In the genomic region with DNA sequence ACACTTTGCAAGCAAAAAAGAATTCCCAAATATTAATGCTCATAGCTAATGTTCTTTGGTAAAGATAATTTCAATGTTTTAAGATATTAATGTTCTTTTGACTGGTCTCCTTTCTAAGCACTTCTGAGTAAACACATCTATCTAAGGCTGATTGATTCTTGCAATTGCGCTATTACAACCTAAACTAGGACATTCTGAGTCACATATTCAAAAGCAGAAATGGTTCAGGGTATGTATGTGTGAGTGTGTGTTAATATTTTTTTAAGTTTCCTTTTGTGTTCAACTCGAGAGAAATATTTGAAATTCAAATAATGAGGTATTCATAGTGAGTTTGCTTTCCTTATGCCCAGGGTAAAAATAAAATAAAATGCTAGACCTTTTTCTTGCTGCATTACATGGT, we compare ENCODE assay signal across 1 cellular context.
TF ChIP-seq lines count a peak whose summit lies in the region.

No MANE protein-coding gene starts in this region.

TF ChIP-seq in GM23338, 12 proteins besides CTCF, POLR2A, EP300 and RAD21:
- TF ChIP-seq, protein P1, sequence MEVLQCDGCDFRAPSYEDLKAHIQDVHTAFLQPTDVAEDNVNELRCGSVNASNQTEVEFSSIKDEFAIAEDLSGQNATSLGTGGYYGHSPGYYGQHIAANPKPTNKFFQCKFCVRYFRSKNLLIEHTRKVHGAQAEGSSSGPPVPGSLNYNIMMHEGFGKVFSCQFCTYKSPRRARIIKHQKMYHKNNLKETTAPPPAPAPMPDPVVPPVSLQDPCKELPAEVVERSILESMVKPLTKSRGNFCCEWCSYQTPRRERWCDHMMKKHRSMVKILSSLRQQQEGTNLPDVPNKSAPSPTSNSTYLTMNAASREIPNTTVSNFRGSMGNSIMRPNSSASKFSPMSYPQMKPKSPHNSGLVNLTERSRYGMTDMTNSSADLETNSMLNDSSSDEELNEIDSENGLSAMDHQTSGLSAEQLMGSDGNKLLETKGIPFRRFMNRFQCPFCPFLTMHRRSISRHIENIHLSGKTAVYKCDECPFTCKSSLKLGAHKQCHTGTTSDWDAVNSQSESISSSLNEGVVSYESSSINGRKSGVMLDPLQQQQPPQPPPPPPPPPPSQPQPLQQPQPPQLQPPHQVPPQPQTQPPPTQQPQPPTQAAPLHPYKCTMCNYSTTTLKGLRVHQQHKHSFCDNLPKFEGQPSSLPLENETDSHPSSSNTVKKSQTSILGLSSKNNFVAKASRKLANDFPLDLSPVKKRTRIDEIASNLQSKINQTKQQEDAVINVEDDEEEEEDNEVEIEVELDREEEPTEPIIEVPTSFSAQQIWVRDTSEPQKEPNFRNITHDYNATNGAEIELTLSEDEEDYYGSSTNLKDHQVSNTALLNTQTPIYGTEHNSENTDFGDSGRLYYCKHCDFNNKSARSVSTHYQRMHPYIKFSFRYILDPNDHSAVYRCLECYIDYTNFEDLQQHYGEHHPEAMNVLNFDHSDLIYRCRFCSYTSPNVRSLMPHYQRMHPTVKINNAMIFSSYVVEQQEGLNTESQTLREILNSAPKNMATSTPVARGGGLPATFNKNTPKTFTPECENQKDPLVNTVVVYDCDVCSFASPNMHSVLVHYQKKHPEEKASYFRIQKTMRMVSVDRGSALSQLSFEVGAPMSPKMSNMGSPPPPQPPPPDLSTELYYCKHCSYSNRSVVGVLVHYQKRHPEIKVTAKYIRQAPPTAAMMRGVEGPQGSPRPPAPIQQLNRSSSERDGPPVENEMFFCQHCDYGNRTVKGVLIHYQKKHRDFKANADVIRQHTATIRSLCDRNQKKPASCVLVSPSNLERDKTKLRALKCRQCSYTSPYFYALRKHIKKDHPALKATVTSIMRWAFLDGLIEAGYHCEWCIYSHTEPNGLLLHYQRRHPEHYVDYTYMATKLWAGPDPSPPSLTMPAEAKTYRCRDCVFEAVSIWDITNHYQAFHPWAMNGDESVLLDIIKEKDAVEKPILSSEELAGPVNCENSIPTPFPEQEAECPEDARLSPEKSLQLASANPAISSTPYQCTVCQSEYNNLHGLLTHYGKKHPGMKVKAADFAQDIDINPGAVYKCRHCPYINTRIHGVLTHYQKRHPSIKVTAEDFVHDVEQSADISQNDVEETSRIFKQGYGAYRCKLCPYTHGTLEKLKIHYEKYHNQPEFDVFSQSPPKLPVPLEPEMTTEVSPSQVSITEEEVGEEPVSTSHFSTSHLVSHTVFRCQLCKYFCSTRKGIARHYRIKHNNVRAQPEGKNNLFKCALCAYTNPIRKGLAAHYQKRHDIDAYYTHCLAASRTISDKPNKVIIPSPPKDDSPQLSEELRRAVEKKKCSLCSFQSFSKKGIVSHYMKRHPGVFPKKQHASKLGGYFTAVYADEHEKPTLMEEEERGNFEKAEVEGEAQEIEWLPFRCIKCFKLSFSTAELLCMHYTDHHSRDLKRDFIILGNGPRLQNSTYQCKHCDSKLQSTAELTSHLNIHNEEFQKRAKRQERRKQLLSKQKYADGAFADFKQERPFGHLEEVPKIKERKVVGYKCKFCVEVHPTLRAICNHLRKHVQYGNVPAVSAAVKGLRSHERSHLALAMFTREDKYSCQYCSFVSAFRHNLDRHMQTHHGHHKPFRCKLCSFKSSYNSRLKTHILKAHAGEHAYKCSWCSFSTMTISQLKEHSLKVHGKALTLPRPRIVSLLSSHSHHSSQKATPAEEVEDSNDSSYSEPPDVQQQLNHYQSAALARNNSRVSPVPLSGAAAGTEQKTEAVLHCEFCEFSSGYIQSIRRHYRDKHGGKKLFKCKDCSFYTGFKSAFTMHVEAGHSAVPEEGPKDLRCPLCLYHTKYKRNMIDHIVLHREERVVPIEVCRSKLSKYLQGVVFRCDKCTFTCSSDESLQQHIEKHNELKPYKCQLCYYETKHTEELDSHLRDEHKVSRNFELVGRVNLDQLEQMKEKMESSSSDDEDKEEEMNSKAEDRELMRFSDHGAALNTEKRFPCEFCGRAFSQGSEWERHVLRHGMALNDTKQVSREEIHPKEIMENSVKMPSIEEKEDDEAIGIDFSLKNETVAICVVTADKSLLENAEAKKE (CRISPR knock-in tag; IDR thresholded peaks at IDR 0.05), result no peak
- TF ChIP-seq CREB1 (CRISPR knock-in tag; IDR thresholded peaks at IDR 0.05; ENCODE audit: low read depth) (no peak), NANOG (IDR thresholded peaks at IDR 0.05; ENCODE audit: borderline replicate concordance) (no peak), EZH2phosphoT487 (IDR thresholded peaks at IDR 0.05; ENCODE audit: unreplicated experiment) (no peak)
- TF ChIP-seq, protein P2, sequence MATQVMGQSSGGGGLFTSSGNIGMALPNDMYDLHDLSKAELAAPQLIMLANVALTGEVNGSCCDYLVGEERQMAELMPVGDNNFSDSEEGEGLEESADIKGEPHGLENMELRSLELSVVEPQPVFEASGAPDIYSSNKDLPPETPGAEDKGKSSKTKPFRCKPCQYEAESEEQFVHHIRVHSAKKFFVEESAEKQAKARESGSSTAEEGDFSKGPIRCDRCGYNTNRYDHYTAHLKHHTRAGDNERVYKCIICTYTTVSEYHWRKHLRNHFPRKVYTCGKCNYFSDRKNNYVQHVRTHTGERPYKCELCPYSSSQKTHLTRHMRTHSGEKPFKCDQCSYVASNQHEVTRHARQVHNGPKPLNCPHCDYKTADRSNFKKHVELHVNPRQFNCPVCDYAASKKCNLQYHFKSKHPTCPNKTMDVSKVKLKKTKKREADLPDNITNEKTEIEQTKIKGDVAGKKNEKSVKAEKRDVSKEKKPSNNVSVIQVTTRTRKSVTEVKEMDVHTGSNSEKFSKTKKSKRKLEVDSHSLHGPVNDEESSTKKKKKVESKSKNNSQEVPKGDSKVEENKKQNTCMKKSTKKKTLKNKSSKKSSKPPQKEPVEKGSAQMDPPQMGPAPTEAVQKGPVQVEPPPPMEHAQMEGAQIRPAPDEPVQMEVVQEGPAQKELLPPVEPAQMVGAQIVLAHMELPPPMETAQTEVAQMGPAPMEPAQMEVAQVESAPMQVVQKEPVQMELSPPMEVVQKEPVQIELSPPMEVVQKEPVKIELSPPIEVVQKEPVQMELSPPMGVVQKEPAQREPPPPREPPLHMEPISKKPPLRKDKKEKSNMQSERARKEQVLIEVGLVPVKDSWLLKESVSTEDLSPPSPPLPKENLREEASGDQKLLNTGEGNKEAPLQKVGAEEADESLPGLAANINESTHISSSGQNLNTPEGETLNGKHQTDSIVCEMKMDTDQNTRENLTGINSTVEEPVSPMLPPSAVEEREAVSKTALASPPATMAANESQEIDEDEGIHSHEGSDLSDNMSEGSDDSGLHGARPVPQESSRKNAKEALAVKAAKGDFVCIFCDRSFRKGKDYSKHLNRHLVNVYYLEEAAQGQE (IDR thresholded peaks at IDR 0.05; ENCODE audit: unreplicated experiment), result no peak
